Comparison of ENCODE assay signal across 8 cellular contexts in the genomic region with DNA sequence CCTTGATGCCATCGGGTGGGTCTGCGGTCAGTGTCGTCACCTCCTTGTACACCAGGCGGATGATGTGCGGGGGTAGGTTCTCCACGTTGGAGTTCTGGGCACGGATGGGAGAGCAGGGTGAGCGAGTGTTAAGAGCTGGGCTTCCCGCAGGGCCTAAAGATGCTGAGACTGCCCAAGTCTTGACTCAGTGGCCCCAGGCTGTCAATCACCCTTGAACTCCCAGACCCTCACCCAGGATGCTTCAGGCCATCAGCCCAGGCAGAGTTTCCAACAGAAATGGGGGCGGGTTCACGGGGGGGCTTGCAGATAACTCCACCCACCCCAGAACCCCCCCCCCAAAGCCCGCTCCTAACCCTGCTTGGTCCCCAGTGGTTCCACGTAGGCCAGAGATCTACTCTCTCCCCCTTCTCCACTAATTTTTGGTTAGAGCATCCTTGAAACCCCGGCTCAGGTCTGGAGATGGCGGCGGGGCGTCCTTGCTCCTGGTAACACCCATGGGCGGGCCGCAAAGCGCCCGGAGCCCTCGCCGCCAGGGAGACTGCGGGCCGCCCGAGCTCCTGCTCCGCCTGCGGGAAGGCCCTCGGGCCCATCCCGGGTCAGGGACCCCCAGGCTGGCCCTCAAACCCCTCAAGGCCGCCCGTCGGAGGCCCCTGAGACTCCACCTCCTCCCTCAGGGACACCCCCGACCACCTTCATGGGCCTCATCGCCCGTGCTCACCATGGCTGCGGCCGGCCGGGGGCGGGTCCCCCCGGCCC. TPM values are rescaled to one million over a fixed set of nuclear protein-coding genes. Genes with fewer than 3 reads are reported as not detected.
A peak's percentile ranks its signal among the peaks of the same experiment; 100 is the strongest.
DNase-seq lines count a peak whose midpoint lies in the region; ATAC-seq and TF ChIP-seq lines count a peak whose summit lies in the region.

No MANE protein-coding gene starts in this region.

- H3K27ac ChIP-seq in C4-2B = peak overlapping the region; percentile 99

- H3K36me3 ChIP-seq in adipocyte (ENCODE audit: control insufficient read depth, insufficient read depth, low read length, severe bottlenecking) = peaks cover 34% of the 10 kb centered on the region

- DNase-seq in Jurkat, Clone E6-1 (ENCODE audit: low read depth, low spot score) = no peak
- DNase-seq in adipocyte (ENCODE audit: low read depth) (peak; percentile 68), hepatic stellate cell (ENCODE audit: low spot score) (peak; percentile 69), skeletal muscle cell (ENCODE audit: low read depth) (no peak), G401 (ENCODE audit: low spot score) (no peak)

- in situ Hi-C loops in G401 (cut with HindIII; ENCODE audit: low sequenced_read_pairs) = no loop called here

- H3K27me3 ChIP-seq in adipocyte (replicated peaks; ENCODE audit: control insufficient read depth, insufficient read depth, low read length) = no peaks in the 10 kb centered on the region

- peak overlapping the region; percentile 91 for H3K4me3 ChIP-seq in Jurkat, Clone E6-1 (ENCODE audit: low read length)
- H3K4me3 ChIP-seq in adipocyte (ENCODE audit: low read length) = peak overlapping the region; percentile 87
- peak overlapping the region; percentile 71 for H3K4me3 ChIP-seq in skeletal muscle cell (ENCODE audit: low read depth, low read length)

- no peak for TF ChIP-seq CTCF in C4-2B (conservative IDR thresholded peaks at IDR 0.05)

- H3K4me1 ChIP-seq in adipocyte (ENCODE audit: control insufficient read depth, insufficient read depth, low read length) = peaks cover 17% of the 10 kb centered on the region

- no peaks in the 10 kb centered on the region for H3K9me3 ChIP-seq in adipocyte (ENCODE audit: control insufficient read depth, low read length)

- peak overlapping the region; percentile 91 for H3K9ac ChIP-seq in adipocyte (ENCODE audit: low read length)

- ATAC-seq in GM19328 (IDR thresholded peaks at IDR 0.05; ENCODE audit: unreplicated experiment) (peak; percentile 8), GM21737 (IDR thresholded peaks at IDR 0.05; ENCODE audit: unreplicated experiment) (no peak)

RNA-seq across cellular contexts. Expression of a gene that starts 0.5 kb away (rescaled TPM):
- polyA plus RNA-seq in Jurkat, Clone E6-1 (2012; ENCODE audit: insufficient read depth, insufficient read length) = 373 TPM
- 329 and 348 TPM in 2 replicates for total RNA-seq in G401 (2014; rRNA removed; shearing (Covaris generic))

RNA-seq across cellular contexts. Expression of a gene that starts 21.3 kb away (rescaled TPM):
- polyA plus RNA-seq in Jurkat, Clone E6-1 (2012; ENCODE audit: insufficient read depth, insufficient read length) = 3,231 TPM
- total RNA-seq in G401 (2014; rRNA removed; shearing (Covaris generic)) = 236 and 319 TPM in 2 replicates

RNA-seq across cellular contexts. Expression of a gene that starts 23.0 kb away (rescaled TPM):
- polyA plus RNA-seq in Jurkat, Clone E6-1 (2012; ENCODE audit: insufficient read depth, insufficient read length) = 5.0 TPM
- total RNA-seq in G401 (2014; rRNA removed; shearing (Covaris generic)) = 0.55 TPM in 1 of 2 replicates, not detected in the other

RNA-seq across cellular contexts. Expression of a gene that starts 30.4 kb away (rescaled TPM):
- polyA plus RNA-seq in Jurkat, Clone E6-1 (2012; ENCODE audit: insufficient read depth, insufficient read length) = not detected
- 4.0 and 14.0 TPM in 2 replicates for total RNA-seq in G401 (2014; rRNA removed; shearing (Covaris generic))

RNA-seq across cellular contexts. Expression of a gene that starts 36.1 kb away (rescaled TPM):
- polyA plus RNA-seq in Jurkat, Clone E6-1 (2012; ENCODE audit: insufficient read depth, insufficient read length) = 1.00 TPM
- not detected in 2 replicates for total RNA-seq in G401 (2014; rRNA removed; shearing (Covaris generic))

Comparison
In these comparisons a context has a peak if more than half of its experiments do, and no peak if none do; other contexts are left out.
1. DNase-seq: peak in adipocyte (single experiment) and hepatic stellate cell (single experiment); none in Jurkat, Clone E6-1 (single experiment), skeletal muscle cell (single experiment) and G401 (single experiment).
2. Peak in every context shown above with its lines, with median percentiles within 50 percentile points of each other: H3K4me3 ChIP-seq.